ENCODE assay signal across 2 cellular contexts in genomic region chr5:150912312-150912814, GRCh38.
TF ChIP-seq lines count a peak whose summit lies in the region.

No MANE protein-coding gene starts in this region.

TF ChIP-seq in HEK293, 187 proteins besides CTCF, POLR2A, EP300 and RAD21:
- TF ChIP-seq PRDM1 (tag by site-specific recombination; IDR thresholded peaks at IDR 0.05), result no peak
- TF ChIP-seq ZNF791 (tag by site-specific recombination; IDR thresholded peaks at IDR 0.05), result peak; percentile 97
- no peak for TF ChIP-seq ZSCAN30 (tag by site-specific recombination; IDR thresholded peaks at IDR 0.05)
- TF ChIP-seq ZNF768 (tag by site-specific recombination; IDR thresholded peaks at IDR 0.05), result no peak
- TF ChIP-seq SETDB1 (IDR thresholded peaks at IDR 0.05; ENCODE audit: insufficient read length, low read length), result peak; percentile 61
- TF ChIP-seq ZNF221 (tag by site-specific recombination; IDR thresholded peaks at IDR 0.05; ENCODE audit: borderline replicate concordance), result no peak
- TF ChIP-seq ZNF626 (tag by site-specific recombination; IDR thresholded peaks at IDR 0.05), result 0 out of 2 replicates have a peak, but pooled peaks have one; percentile 10

TF ChIP-seq in K562, 482 proteins besides CTCF, POLR2A, EP300 and RAD21:
- peak in 1 of 2 experiments; percentile 65; a peak in 1 of 3 replicates for TF ChIP-seq CBX3 (IDR thresholded peaks at IDR 0.05; ENCODE audit: borderline replicate concordance in 1 of 2, low read length in 2 of 2)
- TF ChIP-seq TRIM28 (IDR thresholded peaks at IDR 0.05), result peak; percentile 69; the same call in 1 of the 2 replicates
- TF ChIP-seq, protein P1, sequence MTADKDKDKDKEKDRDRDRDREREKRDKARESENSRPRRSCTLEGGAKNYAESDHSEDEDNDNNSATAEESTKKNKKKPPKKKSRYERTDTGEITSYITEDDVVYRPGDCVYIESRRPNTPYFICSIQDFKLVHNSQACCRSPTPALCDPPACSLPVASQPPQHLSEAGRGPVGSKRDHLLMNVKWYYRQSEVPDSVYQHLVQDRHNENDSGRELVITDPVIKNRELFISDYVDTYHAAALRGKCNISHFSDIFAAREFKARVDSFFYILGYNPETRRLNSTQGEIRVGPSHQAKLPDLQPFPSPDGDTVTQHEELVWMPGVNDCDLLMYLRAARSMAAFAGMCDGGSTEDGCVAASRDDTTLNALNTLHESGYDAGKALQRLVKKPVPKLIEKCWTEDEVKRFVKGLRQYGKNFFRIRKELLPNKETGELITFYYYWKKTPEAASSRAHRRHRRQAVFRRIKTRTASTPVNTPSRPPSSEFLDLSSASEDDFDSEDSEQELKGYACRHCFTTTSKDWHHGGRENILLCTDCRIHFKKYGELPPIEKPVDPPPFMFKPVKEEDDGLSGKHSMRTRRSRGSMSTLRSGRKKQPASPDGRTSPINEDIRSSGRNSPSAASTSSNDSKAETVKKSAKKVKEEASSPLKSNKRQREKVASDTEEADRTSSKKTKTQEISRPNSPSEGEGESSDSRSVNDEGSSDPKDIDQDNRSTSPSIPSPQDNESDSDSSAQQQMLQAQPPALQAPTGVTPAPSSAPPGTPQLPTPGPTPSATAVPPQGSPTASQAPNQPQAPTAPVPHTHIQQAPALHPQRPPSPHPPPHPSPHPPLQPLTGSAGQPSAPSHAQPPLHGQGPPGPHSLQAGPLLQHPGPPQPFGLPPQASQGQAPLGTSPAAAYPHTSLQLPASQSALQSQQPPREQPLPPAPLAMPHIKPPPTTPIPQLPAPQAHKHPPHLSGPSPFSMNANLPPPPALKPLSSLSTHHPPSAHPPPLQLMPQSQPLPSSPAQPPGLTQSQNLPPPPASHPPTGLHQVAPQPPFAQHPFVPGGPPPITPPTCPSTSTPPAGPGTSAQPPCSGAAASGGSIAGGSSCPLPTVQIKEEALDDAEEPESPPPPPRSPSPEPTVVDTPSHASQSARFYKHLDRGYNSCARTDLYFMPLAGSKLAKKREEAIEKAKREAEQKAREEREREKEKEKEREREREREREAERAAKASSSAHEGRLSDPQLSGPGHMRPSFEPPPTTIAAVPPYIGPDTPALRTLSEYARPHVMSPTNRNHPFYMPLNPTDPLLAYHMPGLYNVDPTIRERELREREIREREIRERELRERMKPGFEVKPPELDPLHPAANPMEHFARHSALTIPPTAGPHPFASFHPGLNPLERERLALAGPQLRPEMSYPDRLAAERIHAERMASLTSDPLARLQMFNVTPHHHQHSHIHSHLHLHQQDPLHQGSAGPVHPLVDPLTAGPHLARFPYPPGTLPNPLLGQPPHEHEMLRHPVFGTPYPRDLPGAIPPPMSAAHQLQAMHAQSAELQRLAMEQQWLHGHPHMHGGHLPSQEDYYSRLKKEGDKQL (CRISPR knock-in tag; IDR thresholded peaks at IDR 0.05; ENCODE audit: borderline replicate concordance), result no peak
- peak; percentile 92; the same call in 1 of the 2 replicates for TF ChIP-seq ZNF583 (CRISPR knock-in tag; IDR thresholded peaks at IDR 0.05)
